1 cellular context compared by ENCODE assay signal in genomic region chr17:76737676-76738467, GRCh38.
A peak's percentile ranks its signal among the peaks of the same experiment; 100 is the strongest.
TF ChIP-seq lines count a peak whose summit lies in the region.

Gene MFSD11, plus strand, starts transcription at chr17:76738119. Its CDS starts 234 bp downstream, at chr17:76738353.

TF ChIP-seq in K562, 482 proteins besides CTCF, POLR2A, EP300 and RAD21 (continued from another document and continues in another):
- TF ChIP-seq CUX1 (CRISPR knock-in tag; IDR thresholded peaks at IDR 0.05) (no peak), CXXC5 (CRISPR knock-in tag; IDR thresholded peaks at IDR 0.05) (peak; percentile 93), MTA2 (IDR thresholded peaks at IDR 0.05; ENCODE audit: low read depth) (no peak), RBFOX2 (IDR thresholded peaks at IDR 0.05; ENCODE audit: low read depth, low read length) (no peak; the same call in 1 of the 2 replicates), KAT7 (CRISPR knock-in tag; IDR thresholded peaks at IDR 0.05; ENCODE audit: borderline replicate concordance) (peak; percentile 93; the same call in 1 of the 2 replicates), DMBX1 (CRISPR knock-in tag; IDR thresholded peaks at IDR 0.05; ENCODE audit: borderline replicate concordance) (no peak), PML (IDR thresholded peaks at IDR 0.05; ENCODE audit: low read length) (no peak; the same call in 1 of the 2 replicates), ETV5 (CRISPR knock-in tag; IDR thresholded peaks at IDR 0.05; ENCODE audit: low read depth) (no peak), RERE (CRISPR knock-in tag; IDR thresholded peaks at IDR 0.05; ENCODE audit: borderline replicate concordance) (no peak), JUN (IDR thresholded peaks at IDR 0.05; ENCODE audit: borderline replicate concordance, low read depth, low read length) (peak; percentile 86), JUN (CRISPR knock-in tag; IDR thresholded peaks at IDR 0.05; ENCODE audit: borderline replicate concordance) (no peak), ZFP36 (IDR thresholded peaks at IDR 0.05; ENCODE audit: low read depth, low read length, partially characterized antibody) (no peak), ZNF263 (CRISPR knock-in tag; IDR thresholded peaks at IDR 0.05; ENCODE audit: borderline replicate concordance) (peak; percentile 95), TFAP4 (CRISPR knock-in tag; IDR thresholded peaks at IDR 0.05; ENCODE audit: borderline replicate concordance) (peak; percentile 88), ZNF589 (CRISPR knock-in tag; IDR thresholded peaks at IDR 0.05; ENCODE audit: low read depth) (no peak), ETS1 (conservative IDR thresholded peaks at IDR 0.05; ENCODE audit: control insufficient read depth, low read depth, low read length) (peak; percentile 99), LARP7 (IDR thresholded peaks at IDR 0.05) (peak; percentile 80; the same call in 1 of the 2 replicates), OTX1 (CRISPR knock-in tag; IDR thresholded peaks at IDR 0.05) (no peak), PPARD (CRISPR knock-in tag; IDR thresholded peaks at IDR 0.05) (no peak), TCF7L2 (IDR thresholded peaks at IDR 0.05; ENCODE audit: low read depth, low read length) (no peak), ZNF436 (CRISPR knock-in tag; IDR thresholded peaks at IDR 0.05) (no peak), GMEB1 (CRISPR knock-in tag; IDR thresholded peaks at IDR 0.05) (peak; percentile 87), ZNF217 (CRISPR knock-in tag; IDR thresholded peaks at IDR 0.05) (no peak), ZNF274 (IDR thresholded peaks at IDR 0.05; ENCODE audit: borderline replicate concordance, low read depth, low read length) (no peak), VEZF1 (CRISPR knock-in tag; IDR thresholded peaks at IDR 0.05) (peak; percentile 81; the same call in 1 of the 2 replicates), HNRNPLL (IDR thresholded peaks at IDR 0.05; ENCODE audit: low read depth, low read length, poor library complexity, severe bottlenecking) (no peak), BCOR (IDR thresholded peaks at IDR 0.05) (peak; percentile 12; the same call in 1 of the 2 replicates), CBX1 (IDR thresholded peaks at IDR 0.05; ENCODE audit: low read depth) (peak; percentile 44; the same call in 1 of the 2 replicates), TCFL5 (CRISPR knock-in tag; conservative IDR thresholded peaks at IDR 0.05) (no peak), MTA1 (IDR thresholded peaks at IDR 0.05; ENCODE audit: borderline replicate concordance) (peak; percentile 56; the same call in 1 of the 2 replicates), HDAC6 (IDR thresholded peaks at IDR 0.05; ENCODE audit: low read depth, low read length) (no peak), SRF (CRISPR knock-in tag; IDR thresholded peaks at IDR 0.05) (no peak), E2F8 (IDR thresholded peaks at IDR 0.05; ENCODE audit: low read depth, partially characterized antibody) (no peak), ZMIZ1 (IDR thresholded peaks at IDR 0.05; ENCODE audit: low read depth in 2 of 2, low read length in 2 of 2) (no peak), DDX20 (tag; IDR thresholded peaks at IDR 0.05; ENCODE audit: low read depth) (no peak)
